19 cellular contexts compared by ENCODE assay signal in the genomic region with DNA sequence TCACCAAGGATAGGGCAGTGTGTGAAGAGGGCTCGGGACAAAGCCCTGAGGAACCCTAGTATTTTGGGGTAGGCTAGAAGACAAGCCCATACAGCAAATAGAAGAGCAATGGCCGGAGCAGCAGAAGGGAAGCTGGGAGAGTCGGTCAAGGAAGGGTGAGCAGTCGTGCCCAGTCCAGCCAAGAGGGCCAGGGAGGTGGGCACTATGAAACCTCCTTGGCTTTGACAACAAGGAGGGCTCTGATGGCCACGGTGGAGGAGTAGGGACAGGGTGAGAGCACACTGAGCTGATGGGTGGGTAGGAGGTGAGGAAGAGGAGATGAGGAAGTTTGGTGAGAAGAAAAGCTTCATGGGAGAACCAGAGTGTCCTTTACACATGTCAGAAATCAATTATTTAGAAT. TPM values are rescaled to one million over a fixed set of nuclear protein-coding genes. Genes with fewer than 3 reads are reported as not detected.
DNase-seq lines count a peak whose midpoint lies in the region; ATAC-seq, FAIRE-seq and TF ChIP-seq lines count a peak whose summit lies in the region.
"Had no signal": no experiment of that assay in that cellular context is flagged by ENCODE, and none has a peak within 500 bp of the region (broad histone marks: within the 10 kb centered on the region; RNA-seq: fewer than 3 reads in every experiment).

No MANE protein-coding gene starts in this region.

- FAIRE-seq in H54 (lab: Jason Lieb, UNC), result no peak

- TF ChIP-seq POLR2A in H54 (IDR thresholded peaks at IDR 0.05; ENCODE audit: low read depth, low read length), result no peak

- H3K4me3 Mint-ChIP-seq in activated naive CD4-positive, alpha-beta T cell treated with anti-CD3 and anti-CD28 coated beads, Interleukin-2, amount 50 U/mL, for 24 hours, result peak overlapping the region; percentile 23
- no peak overlapping the region for H3K4me3 Mint-ChIP-seq in activated CD8-positive, alpha-beta T cell treated with anti-CD3 and anti-CD28 coated beads, Interleukin-2, amount 10 ng/mL, durations not matched to agents 7 days and 5 days
- H3K4me3 Mint-ChIP-seq in naive B cell (peak overlapping the region in 4 of 8 donors; percentile 19 to 79 (median 52)), type B pancreatic cell (peak overlapping the region; percentile 53)
- H3K4me3 Mint-ChIP-seq: activated naive CD8-positive, alpha-beta T cell treated with anti-CD3 and anti-CD28 coated beads, Interleukin-2, amount 10 ng/mL, durations not matched to agents 7 days and 5 days; CD14-positive monocyte; GM23338 had no signal

- DNase-seq in activated naive CD4-positive, alpha-beta T cell (lab: John Stamatoyannopoulos, UW), result no peak
- no peak for DNase-seq in activated CD8-positive, alpha-beta T cell treated with anti-CD3 and anti-CD28 coated beads, Interleukin-2, amount 10 ng/mL, durations not matched to agents 7 days and 5 days
- DNase-seq in naive B cell (no peak), type B pancreatic cell (ENCODE audit: extremely low spot score, unreplicated experiment) (no peak), GM20000 (ENCODE audit: low spot score) (no peak), H54 (ENCODE audit: insufficient read length, low spot score) (no peak)
- DNase-seq: ACHN; activated CD4-positive, alpha-beta T cell treated with anti-CD3 and anti-CD28 coated beads for 4 hours; activated naive CD8-positive, alpha-beta T cell treated with anti-CD3 and anti-CD28 coated beads, Interleukin-2, amount 10 ng/mL, durations not matched to agents 7 days and 5 days; body of pancreas; DMS53; GF-D8; NCI-H1417 treated with DMSO at 0.1 percent for 48 hours; NCI-H526 had no signal

- CTCF ChIA-PET in activated CD8-positive, alpha-beta T cell treated with anti-CD3 and anti-CD28 coated beads, Interleukin-2, amount 10 ng/mL, durations not matched to agents 7 days and 5 days (lab: Charles Lee), result interaction anchor here (1.1 to 2.1 kb wide), 4 partner anchors 9 to 277 kb away, joined by 3 to 8 read pairs (median 6); no protein-coding TSS in a partner anchor

- H3K36me3 Mint-ChIP-seq in activated naive CD4-positive, alpha-beta T cell treated with anti-CD3 and anti-CD28 coated beads, Interleukin-2, amount 50 U/mL, for 24 hours, result no peaks in the 10 kb centered on the region
- peaks cover 2% of the 10 kb centered on the region for H3K36me3 Mint-ChIP-seq in activated CD8-positive, alpha-beta T cell treated with anti-CD3 and anti-CD28 coated beads, Interleukin-2, amount 10 ng/mL, durations not matched to agents 7 days and 5 days (ENCODE audit: low read depth)
- H3K36me3 Mint-ChIP-seq in naive B cell, result no peaks in the 10 kb centered on the region
- H3K36me3 Mint-ChIP-seq in type B pancreatic cell, result no peaks in the 10 kb centered on the region
- H3K36me3 Mint-ChIP-seq: activated naive CD8-positive, alpha-beta T cell treated with anti-CD3 and anti-CD28 coated beads, Interleukin-2, amount 10 ng/mL, durations not matched to agents 7 days and 5 days had no signal

- ATAC-seq in activated CD8-positive, alpha-beta T cell treated with anti-CD3 and anti-CD28 coated beads, Interleukin-2, amount 10 ng/mL, durations not matched to agents 7 days and 5 days, result no peak
- ATAC-seq in naive B cell (ENCODE audit: low read depth in 2 of 2) (no peak), GM19455 (IDR thresholded peaks at IDR 0.05; ENCODE audit: unreplicated experiment) (no peak)
- ATAC-seq: body of pancreas, GM23338, left lung had no signal

- peaks cover 19% of the 10 kb centered on the region for H3K4me1 Mint-ChIP-seq in activated naive CD4-positive, alpha-beta T cell treated with anti-CD3 and anti-CD28 coated beads, Interleukin-2, amount 50 U/mL, for 24 hours
- peaks cover 23% of the 10 kb centered on the region for H3K4me1 Mint-ChIP-seq in activated CD8-positive, alpha-beta T cell treated with anti-CD3 and anti-CD28 coated beads, Interleukin-2, amount 10 ng/mL, durations not matched to agents 7 days and 5 days (ENCODE audit: low read depth)
- H3K4me1 Mint-ChIP-seq in naive B cell (peaks cover 6 to 17% (median 13%) of the 10 kb centered on the region in 3 donors), type B pancreatic cell (ENCODE audit: unreplicated experiment) (peaks cover 2% of the 10 kb centered on the region)

- peak overlapping the region; percentile 15 for H3K27ac Mint-ChIP-seq in activated naive CD4-positive, alpha-beta T cell treated with anti-CD3 and anti-CD28 coated beads, Interleukin-2, amount 50 U/mL, for 24 hours
- peak overlapping the region; percentile 17 for H3K27ac Mint-ChIP-seq in activated CD8-positive, alpha-beta T cell treated with anti-CD3 and anti-CD28 coated beads, Interleukin-2, amount 10 ng/mL, durations not matched to agents 7 days and 5 days
- peak overlapping the region; percentile 14 to 90 (median 78) for H3K27ac Mint-ChIP-seq in naive B cell
- H3K27ac Mint-ChIP-seq in type B pancreatic cell, result no peak overlapping the region
- H3K27ac Mint-ChIP-seq: activated naive CD8-positive, alpha-beta T cell treated with anti-CD3 and anti-CD28 coated beads, Interleukin-2, amount 10 ng/mL, durations not matched to agents 7 days and 5 days; GM23338 had no signal

- no peaks in the 10 kb centered on the region for H3K9me3 Mint-ChIP-seq in activated naive CD4-positive, alpha-beta T cell treated with anti-CD3 and anti-CD28 coated beads, Interleukin-2, amount 50 U/mL, for 24 hours
- H3K9me3 Mint-ChIP-seq in activated CD8-positive, alpha-beta T cell treated with anti-CD3 and anti-CD28 coated beads, Interleukin-2, amount 10 ng/mL, durations not matched to agents 7 days and 5 days (ENCODE audit: insufficient read depth), result no peaks in the 10 kb centered on the region
- H3K9me3 Mint-ChIP-seq in naive B cell (no peaks in the 10 kb centered on the region), type B pancreatic cell (no peaks in the 10 kb centered on the region)
- H3K9me3 Mint-ChIP-seq: activated naive CD8-positive, alpha-beta T cell treated with anti-CD3 and anti-CD28 coated beads, Interleukin-2, amount 10 ng/mL, durations not matched to agents 7 days and 5 days; CD14-positive monocyte; GM23338 had no signal

- POLR2A ChIA-PET in activated CD8-positive, alpha-beta T cell treated with anti-CD3 and anti-CD28 coated beads, Interleukin-2, amount 10 ng/mL, durations not matched to agents 7 days and 5 days (lab: Charles Lee), result interaction anchor here (0.6 kb wide), 1 partner anchor 245 kb away, joined by 4 read pairs; no protein-coding TSS in a partner anchor

- no peaks in the 10 kb centered on the region for H3K27me3 Mint-ChIP-seq in activated naive CD4-positive, alpha-beta T cell treated with anti-CD3 and anti-CD28 coated beads, Interleukin-2, amount 50 U/mL, for 24 hours
- no peaks in the 10 kb centered on the region for H3K27me3 Mint-ChIP-seq in activated CD8-positive, alpha-beta T cell treated with anti-CD3 and anti-CD28 coated beads, Interleukin-2, amount 10 ng/mL, durations not matched to agents 7 days and 5 days (ENCODE audit: low read depth)
- H3K27me3 Mint-ChIP-seq in naive B cell, result peaks cover 0 to 5% (median 0%) of the 10 kb centered on the region in 3 donors
- no peaks in the 10 kb centered on the region for H3K27me3 Mint-ChIP-seq in type B pancreatic cell
- H3K27me3 Mint-ChIP-seq: activated naive CD8-positive, alpha-beta T cell treated with anti-CD3 and anti-CD28 coated beads, Interleukin-2, amount 10 ng/mL, durations not matched to agents 7 days and 5 days had no signal

- TF ChIP-seq CTCF in type B pancreatic cell (conservative IDR thresholded peaks at IDR 0.05), result no peak
- no peak for TF ChIP-seq CTCF in GM20000 (IDR thresholded peaks at IDR 0.05; ENCODE audit: extremely low read depth, missing control alignments)

RNA-seq across cellular contexts. Expression of gene YWHAH, which starts 2.2 kb away (rescaled TPM):
- total RNA-seq in activated CD8-positive, alpha-beta T cell treated with anti-CD3 and anti-CD28 coated beads, Interleukin-2, amount 10 ng/mL, durations not matched to agents 7 days and 5 days, result 100 to 1,000 TPM; 248 to 251 TPM
- polyA plus RNA-seq in naive B cell (ENCODE audit: low read depth in 6 of 6), result 10 to 100 TPM; 35.2 to 81.0 (median 55.7) TPM
- total RNA-seq in type B pancreatic cell (ENCODE audit: low replicate concordance), result 97.5 and 110 TPM in 2 replicates
